8 cellular contexts compared by ENCODE assay signal in the genomic region with DNA sequence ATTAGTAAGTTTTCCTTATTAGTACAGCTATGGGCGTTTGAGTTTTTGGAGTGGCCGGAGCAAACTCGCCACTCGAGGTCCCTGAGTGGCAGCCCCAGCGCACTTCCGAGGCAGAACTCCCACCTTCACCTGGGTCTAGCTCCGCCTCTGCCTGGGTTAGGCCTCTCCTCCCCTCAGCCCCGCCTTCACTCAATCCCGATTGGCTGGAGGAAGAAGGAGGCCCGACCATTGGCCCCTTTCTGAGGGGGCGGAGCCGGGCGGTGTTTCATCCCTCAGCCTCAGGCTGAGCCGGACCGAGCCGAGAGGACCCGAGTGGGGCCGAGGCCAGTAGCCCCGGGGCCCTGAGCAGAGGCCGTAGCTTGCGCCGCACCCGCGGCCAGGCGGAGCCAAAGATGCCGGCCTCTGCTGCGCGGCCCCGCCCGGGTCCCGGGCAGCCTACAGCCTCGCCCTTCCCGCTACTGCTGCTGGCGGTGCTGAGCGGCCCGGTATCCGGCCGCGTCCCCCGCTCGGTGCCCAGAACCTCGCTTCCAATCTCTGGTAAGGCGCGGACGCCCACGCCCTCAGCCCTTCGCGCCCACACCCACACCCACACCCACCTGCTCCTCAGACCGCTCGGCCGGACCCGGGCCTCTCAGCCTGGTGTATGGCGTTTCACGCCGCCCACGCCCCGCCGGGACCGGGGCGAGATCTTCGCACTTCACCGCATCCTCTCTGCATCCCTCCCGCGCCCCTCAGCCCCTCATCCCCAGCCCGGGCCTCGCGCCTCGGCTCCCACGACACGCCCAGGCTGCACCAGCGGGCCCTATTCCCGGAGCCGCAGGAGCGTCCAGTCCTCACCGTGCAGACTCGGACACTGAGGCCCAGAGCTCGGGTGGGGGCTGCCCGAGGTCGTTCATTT. TPM values are rescaled to one million over a fixed set of nuclear protein-coding genes. Genes with fewer than 3 reads are reported as not detected.
DNase-seq lines count a peak whose midpoint lies in the region; ATAC-seq and TF ChIP-seq lines count a peak whose summit lies in the region.

A gene with protein sequence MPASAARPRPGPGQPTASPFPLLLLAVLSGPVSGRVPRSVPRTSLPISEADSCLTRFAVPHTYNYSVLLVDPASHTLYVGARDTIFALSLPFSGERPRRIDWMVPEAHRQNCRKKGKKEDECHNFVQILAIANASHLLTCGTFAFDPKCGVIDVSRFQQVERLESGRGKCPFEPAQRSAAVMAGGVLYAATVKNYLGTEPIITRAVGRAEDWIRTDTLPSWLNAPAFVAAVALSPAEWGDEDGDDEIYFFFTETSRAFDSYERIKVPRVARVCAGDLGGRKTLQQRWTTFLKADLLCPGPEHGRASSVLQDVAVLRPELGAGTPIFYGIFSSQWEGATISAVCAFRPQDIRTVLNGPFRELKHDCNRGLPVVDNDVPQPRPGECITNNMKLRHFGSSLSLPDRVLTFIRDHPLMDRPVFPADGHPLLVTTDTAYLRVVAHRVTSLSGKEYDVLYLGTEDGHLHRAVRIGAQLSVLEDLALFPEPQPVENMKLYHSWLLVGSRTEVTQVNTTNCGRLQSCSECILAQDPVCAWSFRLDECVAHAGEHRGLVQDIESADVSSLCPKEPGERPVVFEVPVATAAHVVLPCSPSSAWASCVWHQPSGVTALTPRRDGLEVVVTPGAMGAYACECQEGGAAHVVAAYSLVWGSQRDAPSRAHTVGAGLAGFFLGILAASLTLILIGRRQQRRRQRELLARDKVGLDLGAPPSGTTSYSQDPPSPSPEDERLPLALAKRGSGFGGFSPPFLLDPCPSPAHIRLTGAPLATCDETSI (plus strand): TSS at position 263 of the 898 bp plus-strand sequence. CDS start 130 bp downstream, at position 393.

- peak within 1 kb of the TSS; percentile 0 for H3K27ac ChIP-seq in colonic mucosa

- H3K4me3 ChIP-seq in colonic mucosa: peak within 1 kb of the TSS; percentile 73

- H3K4me3 Mint-ChIP-seq in activated CD4-positive, alpha-beta T cell treated with anti-CD3 and anti-CD28 coated beads for 36 hours: peak within 1 kb of the TSS; percentile 76

- peak; percentile 100 for ATAC-seq in HG03439 (IDR thresholded peaks at IDR 0.05; ENCODE audit: unreplicated experiment)
- peak; percentile 100 for ATAC-seq in activated CD4-positive, alpha-beta T cell treated with anti-CD3 and anti-CD28 coated beads for 36 hours

- no peaks in the 10 kb centered on the region for H3K9me3 ChIP-seq in colonic mucosa

- peaks cover 13% of the 10 kb centered on the region for H3K4me1 Mint-ChIP-seq in activated CD4-positive, alpha-beta T cell treated with anti-CD3 and anti-CD28 coated beads for 36 hours

- peak within 1 kb of the TSS; percentile 49 for H3K27ac Mint-ChIP-seq in activated CD4-positive, alpha-beta T cell treated with anti-CD3 and anti-CD28 coated beads for 36 hours

- POLR2A ChIA-PET in activated CD4-positive, alpha-beta T cell treated with anti-CD3 and anti-CD28 coated beads for 36 hours (lab: Charles Lee): no interaction called here

- no peaks in the 10 kb centered on the region for H3K36me3 ChIP-seq in colonic mucosa

- H3K27me3 Mint-ChIP-seq in activated CD4-positive, alpha-beta T cell treated with anti-CD3 and anti-CD28 coated beads for 36 hours: peaks cover 7% of the 10 kb centered on the region

- intact Hi-C loops in activated CD4-positive, alpha-beta T cell treated with anti-CD3 and anti-CD28 coated beads for 36 hours (cut with DNase I, micrococcal nuclease): loop anchor here in 1 of 2 experiments (1.0 to 10.0 kb wide), 11 partner anchors 100 to 1269 kb away; a partner anchor contains a TSS
- intact Hi-C loops in colonic mucosa (cut with DNase I): no loop called here

- DNase-seq in Ammon's horn (ENCODE audit: low spot score) (peak; percentile 97), GM19238 (ENCODE audit: insufficient read length, low spot score) (peak; percentile 96), NCI-H510A (lab: John Stamatoyannopoulos, UW) (peak; percentile 98), colonic mucosa (peak; percentile 99), kidney tubule cell (ENCODE audit: low spot score) (peak; percentile 98)
- peak; percentile 97 for DNase-seq in activated CD4-positive, alpha-beta T cell treated with anti-CD3 and anti-CD28 coated beads for 36 hours
- DNase-seq in stimulated activated CD4-positive, alpha-beta T cell treated with anti-CD3 and anti-CD28 coated beads, Interleukin-1b, Interleukin-23, amount 100 ng/mL, for 24 hours (ENCODE audit: low read depth in 4 of 4, low spot score in 1 of 4): peak; percentile 69 to 95 (median 88)

- no peak for TF ChIP-seq CTCF in colonic mucosa (IDR thresholded peaks at IDR 0.05)

- CTCF ChIA-PET in activated CD4-positive, alpha-beta T cell treated with anti-CD3 and anti-CD28 coated beads for 36 hours (lab: Charles Lee): interaction anchor here (0.6 to 1.6 kb wide), 6 partner anchors 11 to 1266 kb away, joined by 3 read pairs; no protein-coding TSS in a partner anchor

- H3K36me3 Mint-ChIP-seq in activated CD4-positive, alpha-beta T cell treated with anti-CD3 and anti-CD28 coated beads for 36 hours (ENCODE audit: low read depth): peaks cover 5% of the 10 kb centered on the region

- H3K9me3 Mint-ChIP-seq in activated CD4-positive, alpha-beta T cell treated with anti-CD3 and anti-CD28 coated beads for 36 hours (ENCODE audit: low read depth): no peaks in the 10 kb centered on the region

- peak within 1 kb of the TSS; percentile 46 to 82 for H3K9ac ChIP-seq in colonic mucosa (ENCODE audit: low read depth in 2 of 2, low read length in 2 of 2)

- no peaks in the 10 kb centered on the region for H3K4me1 ChIP-seq in colonic mucosa

- no peaks in the 10 kb centered on the region for H3K27me3 ChIP-seq in colonic mucosa

RNA-seq across cellular contexts. Expression of the gene that starts here (rescaled TPM):
- total RNA-seq in activated CD4-positive, alpha-beta T cell treated with anti-CD3 and anti-CD28 coated beads for 36 hours: 1 to 10 TPM; 5.7 to 7.4 TPM
- 1 to 10 TPM; 4.4 to 5.5 TPM for total RNA-seq in colonic mucosa

Comparison
In these comparisons a context has a peak if more than half of its experiments do, and no peak if none do; other contexts are left out.
1. Peak in every context shown above with its lines: DNase-seq, ATAC-seq, H3K4me3 ChIP-seq and H3K27ac ChIP-seq.